14 cellular contexts compared by ENCODE assay signal in the genomic region with DNA sequence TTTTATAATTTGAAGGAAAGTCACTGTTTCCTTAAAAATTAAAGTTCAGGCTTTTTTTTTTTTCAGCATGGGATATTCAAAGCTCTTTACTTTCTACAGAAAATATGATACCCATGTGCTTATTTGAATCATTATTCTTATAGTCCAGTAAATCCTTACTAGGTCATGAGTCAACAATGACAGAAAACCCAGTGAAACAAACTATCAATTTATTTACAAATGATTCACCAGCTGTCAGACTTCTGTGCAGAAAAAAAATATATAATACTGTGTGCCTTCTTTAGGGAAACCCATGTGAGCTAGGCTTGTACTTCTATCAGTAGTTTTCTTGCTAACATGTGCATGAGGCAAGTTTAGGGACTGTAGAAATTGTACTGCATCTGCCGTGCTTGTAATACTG. TPM values are rescaled to one million over a fixed set of nuclear protein-coding genes. Genes with fewer than 3 reads are reported as not detected.
DNase-seq lines count a peak whose midpoint lies in the region; ATAC-seq, FAIRE-seq and TF ChIP-seq lines count a peak whose summit lies in the region.
"Had no signal": no experiment of that assay in that cellular context is flagged by ENCODE, and none has a peak within 500 bp of the region (broad histone marks: within the 10 kb centered on the region; RNA-seq: fewer than 3 reads in every experiment).

No MANE protein-coding gene starts in this region.

- H3K9me2 ChIP-seq in HCT116 (ENCODE audit: insufficient read depth): no peaks in the 10 kb centered on the region

- H3K9me1 ChIP-seq in keratinocyte (ENCODE audit: control insufficient read depth, extremely low read depth, insufficient read depth, low read length): no peaks in the 10 kb centered on the region

- H2AFZ ChIP-seq in HCT116 (ENCODE audit: low read depth, low read length, poor library complexity, severe bottlenecking) (peak overlapping the region; percentile 49), astrocyte (ENCODE audit: low read depth, low read length) (no peak overlapping the region), keratinocyte (ENCODE audit: control insufficient read depth, low read length) (no peak overlapping the region)

- no peak for ATAC-seq in HCT116
- no peak for ATAC-seq in stimulated activated memory B cell treated with anti-CD40 and anti-IgM and Interleukin-4, amounts not matched to agents 10 μg/mL and 1 μg/mL and 100 μg/mL, for 72 hours
- ATAC-seq: Panc1 had no signal

- no peak for TF ChIP-seq POLR2A in HCT116 (IDR thresholded peaks at IDR 0.05; ENCODE audit: borderline replicate concordance, extremely low read depth, insufficient read depth, insufficient read length)

- H3K79me2 ChIP-seq in HCT116 (ENCODE audit: insufficient read depth, low read length): no peaks in the 10 kb centered on the region
- no peaks in the 10 kb centered on the region for H3K79me2 ChIP-seq in astrocyte (ENCODE audit: insufficient read depth, low read length)
- H3K79me2 ChIP-seq in keratinocyte (ENCODE audit: control insufficient read depth, insufficient read depth, low read length): no peaks in the 10 kb centered on the region

- CTCF ChIA-PET in HCT116 (lab: Charles Lee): interaction anchor here (0.8 to 2.5 kb wide), 6 partner anchors 9 to 81 kb away, joined by 3 to 12 read pairs (median 4); no protein-coding TSS in a partner anchor

- intact Hi-C loops in HCT116 (cut with micrococcal nuclease) (no loop called here), posterior cingulate gyrus (cut with DNase I) (no loop called here)

- H3K4me2 ChIP-seq in HCT116 (ENCODE audit: low read length): peak overlapping the region; percentile 69; the same call in 1 of the 2 replicates
- no peak overlapping the region for H3K4me2 ChIP-seq in astrocyte (ENCODE audit: low read length)
- H3K4me2 ChIP-seq in keratinocyte (ENCODE audit: control insufficient read depth, extremely low read depth, insufficient read depth, low read depth, low read length): peak overlapping the region; percentile 63

- H3K9ac ChIP-seq in HCT116 (ENCODE audit: low read length) (no peak overlapping the region), astrocyte (ENCODE audit: low read length) (no peak overlapping the region), keratinocyte (ENCODE audit: control insufficient read depth, extremely low read depth, insufficient read depth, low read length) (no peak overlapping the region)

- H3K27me3 Mint-ChIP-seq in astrocyte (ENCODE audit: low read depth, unreplicated experiment): peaks cover 3% of the 10 kb centered on the region
- no peaks in the 10 kb centered on the region for H3K27me3 Mint-ChIP-seq in stimulated activated memory B cell treated with anti-CD40 and anti-IgM and Interleukin-4, amounts not matched to agents 10 μg/mL and 1 μg/mL and 100 μg/mL, for 72 hours

- no peak for TF ChIP-seq CTCF in 22Rv1 (IDR thresholded peaks at IDR 0.05)
- no peak for TF ChIP-seq CTCF in HCT116 (IDR thresholded peaks at IDR 0.05 in 2 of 3, conservative IDR thresholded peaks at IDR 0.05 in 1 of 3; ENCODE audit: borderline replicate concordance in 1 of 3, insufficient read depth in 1 of 3, low read depth in 2 of 3, low read length in 2 of 3)
- TF ChIP-seq CTCF in astrocyte (IDR thresholded peaks at IDR 0.05; ENCODE audit: insufficient read depth, low read depth, low read length): no peak
- TF ChIP-seq CTCF in keratinocyte (optimal IDR thresholded peaks at IDR 0.05 in 1 of 3, IDR thresholded peaks at IDR 0.05 in 1 of 3, conservative IDR thresholded peaks at IDR 0.05 in 1 of 3; ENCODE audit: extremely low read depth in 1 of 3, insufficient read depth in 2 of 3, low read length in 3 of 3): no peak

- H3K4me3 ChIP-seq in HCT116 (replicated peaks in 1 of 2; ENCODE audit: low read depth in 1 of 2, low read length in 2 of 2): no peak overlapping the region
- no peak overlapping the region for H3K4me3 ChIP-seq in astrocyte (ENCODE audit: insufficient read depth, low read depth, low read length)
- no peak overlapping the region for H3K4me3 ChIP-seq in keratinocyte (ENCODE audit: control insufficient read depth in 2 of 3, extremely low read depth in 1 of 3, insufficient read depth in 2 of 3, low read depth in 1 of 3, low read length in 3 of 3)

- peak overlapping the region; percentile 96 for H3K27ac ChIP-seq in 22Rv1
- no peak overlapping the region for H3K27ac ChIP-seq in HCT116 (ENCODE audit: low read depth, low read length)
- no peak overlapping the region for H3K27ac ChIP-seq in astrocyte (ENCODE audit: low read depth, low read length)
- no peak overlapping the region for H3K27ac ChIP-seq in keratinocyte (ENCODE audit: control insufficient read depth, insufficient read depth, low read length)

- dilution Hi-C loops in keratinocyte (cut with MboI; ENCODE audit: extremely low pct_ligation_motif_present, low sequenced_read_pairs): no loop called here

- no peak for TF ChIP-seq RAD21 in HCT116 (IDR thresholded peaks at IDR 0.05; ENCODE audit: low read depth)

- no peaks in the 10 kb centered on the region for H4K20me1 ChIP-seq in HCT116 (ENCODE audit: insufficient read depth)
- H4K20me1 ChIP-seq in astrocyte (ENCODE audit: insufficient read depth, low read length): no peaks in the 10 kb centered on the region
- H4K20me1 ChIP-seq in keratinocyte (ENCODE audit: control insufficient read depth, extremely low read depth, insufficient read depth, low read length): no peaks in the 10 kb centered on the region

- H3K9me3 Mint-ChIP-seq in astrocyte (ENCODE audit: unreplicated experiment): peaks cover 6% of the 10 kb centered on the region
- no peaks in the 10 kb centered on the region for H3K9me3 Mint-ChIP-seq in stimulated activated memory B cell treated with anti-CD40 and anti-IgM and Interleukin-4, amounts not matched to agents 10 μg/mL and 1 μg/mL and 100 μg/mL, for 72 hours

- no peak overlapping the region for H3K27ac Mint-ChIP-seq in astrocyte (ENCODE audit: unreplicated experiment)
- H3K27ac Mint-ChIP-seq in stimulated activated memory B cell treated with anti-CD40 and anti-IgM and Interleukin-4, amounts not matched to agents 10 μg/mL and 1 μg/mL and 100 μg/mL, for 72 hours: no peak overlapping the region

- H3K36me3 Mint-ChIP-seq in astrocyte (ENCODE audit: low read depth, unreplicated experiment): no peaks in the 10 kb centered on the region
- no peaks in the 10 kb centered on the region for H3K36me3 Mint-ChIP-seq in stimulated activated memory B cell treated with anti-CD40 and anti-IgM and Interleukin-4, amounts not matched to agents 10 μg/mL and 1 μg/mL and 100 μg/mL, for 72 hours
- H3K36me3 Mint-ChIP-seq: naive B cell had no signal

- H3K27me3 ChIP-seq in HCT116 (ENCODE audit: insufficient read depth, low read length): no peaks in the 10 kb centered on the region
- H3K27me3 ChIP-seq in astrocyte (ENCODE audit: insufficient read depth, low read length): no peaks in the 10 kb centered on the region
- no peaks in the 10 kb centered on the region for H3K27me3 ChIP-seq in keratinocyte (ENCODE audit: control insufficient read depth, extremely low read depth, insufficient read depth, low read length)

- H3K4me1 Mint-ChIP-seq in astrocyte (ENCODE audit: low read depth, unreplicated experiment): peaks cover 4% of the 10 kb centered on the region
- H3K4me1 Mint-ChIP-seq in stimulated activated memory B cell treated with anti-CD40 and anti-IgM and Interleukin-4, amounts not matched to agents 10 μg/mL and 1 μg/mL and 100 μg/mL, for 72 hours: peaks cover 7% of the 10 kb centered on the region

- H3K9me3 ChIP-seq in HCT116 (ENCODE audit: control insufficient read depth in 1 of 2, insufficient read depth in 1 of 2, low read depth in 1 of 2, low read length in 2 of 2) (no peaks in the 10 kb centered on the region), astrocyte (ENCODE audit: insufficient read depth, low read depth, low read length) (no peaks in the 10 kb centered on the region), keratinocyte (ENCODE audit: control insufficient read depth, low read depth, low read length) (no peaks in the 10 kb centered on the region)

- no peak overlapping the region for H3K4me3 Mint-ChIP-seq in astrocyte (ENCODE audit: unreplicated experiment)
- no peak overlapping the region for H3K4me3 Mint-ChIP-seq in stimulated activated memory B cell treated with anti-CD40 and anti-IgM and Interleukin-4, amounts not matched to agents 10 μg/mL and 1 μg/mL and 100 μg/mL, for 72 hours
- H3K4me3 Mint-ChIP-seq: naive B cell had no signal

- POLR2A ChIA-PET in HCT116 (lab: Charles Lee): no interaction called here

- H3K4me1 ChIP-seq in HCT116 (ENCODE audit: control insufficient read depth in 1 of 2, insufficient read depth in 2 of 2, low read length in 2 of 2) (peaks cover 23 to 26% of the 10 kb centered on the region in 2 experiments), astrocyte (ENCODE audit: insufficient read depth, low read length) (peaks cover 12% of the 10 kb centered on the region), keratinocyte (ENCODE audit: control insufficient read depth, extremely low read depth, insufficient read depth, low read length) (peaks cover 22% of the 10 kb centered on the region)

- FAIRE-seq in astrocyte (lab: Jason Lieb, UNC) (no peak), keratinocyte (lab: Jason Lieb, UNC) (no peak)
- FAIRE-seq: HTR-8/SVneo, urothelium cell line had no signal

- BruUV-seq in HCT116 (replicated peaks; lab: Mats Ljungman, UMichigan): no TSS peak

- H3K36me3 ChIP-seq in HCT116 (ENCODE audit: control insufficient read depth in 1 of 2, insufficient read depth in 2 of 2, low read length in 2 of 2) (no peaks in the 10 kb centered on the region), astrocyte (ENCODE audit: insufficient read depth, low read length) (no peaks in the 10 kb centered on the region), keratinocyte (ENCODE audit: control insufficient read depth in 2 of 2, extremely low read depth in 1 of 2, insufficient read depth in 2 of 2, low read length in 2 of 2) (no peaks in the 10 kb centered on the region)

- RAD21 ChIA-PET in HCT116 (lab: Charles Lee; ENCODE audit: low non-redundant PET in 1 of 2, low total read pairs in 2 of 2, uncharacterized antibody in 2 of 2, unreplicated experiment in 2 of 2): no interaction called here

- DNase-seq in HCT116 (ENCODE audit: low read depth, low spot score) (no peak), astrocyte (ENCODE audit: low read depth) (peak; percentile 43), keratinocyte (ENCODE audit: low read depth, low spot score) (no peak), posterior cingulate gyrus (no peak), LoVo (ENCODE audit: low spot score) (no peak), KG1 (lab: John Stamatoyannopoulos, UW) (no peak)
- DNase-seq: effector memory CD4-positive, alpha-beta T cell; naive B cell; NCI-H2107 had no signal

RNA-seq across cellular contexts. Expression of a gene that starts 1.2 kb away (rescaled TPM):
- 0.79 TPM for total RNA-seq in HCT116 (2021; ENCODE audit: unreplicated experiment)
- polyA plus RNA-seq in HCT116 (2012): 0.15 and 0.43 TPM in 2 replicates
- total RNA-seq in astrocyte: not detected in 2 replicates
- 0.51 to 1.3 TPM (median 1.0 TPM) in 3 replicates for polyA plus RNA-seq in keratinocyte
- 1.2 TPM for polyA plus RNA-seq in keratinocyte (2011; ENCODE audit: low read depth)
- 0.15 TPM in 1 of 2 replicates, not detected in the other for polyA plus RNA-seq in keratinocyte (2011; cell fraction: cytosol; rRNA removed)
- 0.59 and 1.3 TPM in 2 replicates for polyA plus RNA-seq in keratinocyte (2011; cell fraction: nucleus; rRNA removed)
- 0.24 and 0.78 TPM in 2 replicates for polyA plus RNA-seq in keratinocyte (2012; ENCODE audit: low replicate concordance)
- polyA minus RNA-seq in keratinocyte: 0.96 to 3.3 TPM (median 1.5 TPM) in 3 replicates
- not detected for polyA minus RNA-seq in keratinocyte (2011; cell fraction: cytosol; rRNA and poly(A)+ RNA removed)
- polyA minus RNA-seq in keratinocyte (2011; cell fraction: nucleus; rRNA and poly(A)+ RNA removed): 0.32 and 1.2 TPM in 2 replicates
